Comparison of ENCODE assay signal across 9 cellular contexts in genomic region chr2:86038291-86039081, GRCh38.
DNase-seq lines count a peak whose midpoint lies in the region; ATAC-seq and TF ChIP-seq lines count a peak whose summit lies in the region.
"Had no signal": no experiment of that assay in that cellular context is flagged by ENCODE, and none has a peak within 500 bp of the region (broad histone marks: within the 10 kb centered on the region; RNA-seq: fewer than 3 reads in every experiment).

No MANE protein-coding gene starts in this region.

- H3K36me3 ChIP-seq in kidney epithelial cell (ENCODE audit: control insufficient read depth, insufficient read depth, low read length), result no peaks in the 10 kb centered on the region

- DNase-seq in GM04503 (ENCODE audit: low read depth), result peak; percentile 33
- DNase-seq in NOMO-1 treated with DMSO at 0.1 percent for 48 hours (lab: John Stamatoyannopoulos, UW; ENCODE audit: unreplicated experiment), result peak; percentile 35
- peak; percentile 54 for DNase-seq in activated gamma-delta T cell treated with anti-CD3 and anti-CD28 coated beads, Interleukin-2, amount 50 U/mL, for 16 hours (ENCODE audit: low read depth)
- peak; percentile 91 for DNase-seq in kidney epithelial cell (ENCODE audit: low read depth)
- peak; percentile 36 to 60 for DNase-seq in stimulated activated CD8-positive, alpha-beta memory T cell treated with anti-CD3 and anti-CD28 coated beads, Interleukin-7, amount 100 ng/mL, for 1 hour (ENCODE audit: low read depth in 2 of 2)

- H3K4me3 ChIP-seq in kidney epithelial cell (ENCODE audit: low read depth, low read length), result no peak overlapping the region

- ATAC-seq in GM19351 (IDR thresholded peaks at IDR 0.05; ENCODE audit: unreplicated experiment) (no peak), HG02885 (IDR thresholded peaks at IDR 0.05; ENCODE audit: poor library complexity, unreplicated experiment) (no peak), HG02973 (IDR thresholded peaks at IDR 0.05; ENCODE audit: unreplicated experiment) (no peak)
- ATAC-seq: HCT116 had no signal

- no peaks in the 10 kb centered on the region for H3K27me3 ChIP-seq in kidney epithelial cell (ENCODE audit: control insufficient read depth, insufficient read depth, low read length)

- no peak for TF ChIP-seq CTCF in kidney epithelial cell (IDR thresholded peaks at IDR 0.05; ENCODE audit: insufficient read depth, low read length, poor library complexity, severe bottlenecking)

Comparison
In these comparisons a context has a peak if more than half of its experiments do, and no peak if none do; other contexts are left out.
1. DNase-seq: peak in every context shown above with its lines; median percentile 91 in kidney epithelial cell; 54 in activated gamma-delta T cell treated with anti-CD3 and anti-CD28 coated beads, Interleukin-2, amount 50 U/mL, for 16 hours; 48 in stimulated activated CD8-positive, alpha-beta memory T cell treated with anti-CD3 and anti-CD28 coated beads, Interleukin-7, amount 100 ng/mL, for 1 hour; 35 in NOMO-1 treated with DMSO at 0.1 percent for 48 hours; 33 in GM04503.